15 cellular contexts compared by ENCODE assay signal in genomic region chr2:108139521-108139920, GRCh38.
DNase-seq lines count a peak whose midpoint lies in the region; ATAC-seq, FAIRE-seq and TF ChIP-seq lines count a peak whose summit lies in the region.
"Had no signal": no experiment of that assay in that cellular context is flagged by ENCODE, and none has a peak within 500 bp of the region (broad histone marks: within the 10 kb centered on the region; RNA-seq: fewer than 3 reads in every experiment).

No MANE protein-coding gene starts in this region.

- no peak for TF ChIP-seq CTCF in astrocyte of the cerebellum (IDR thresholded peaks at IDR 0.05; ENCODE audit: low read depth, low read length, missing control alignments)

- DNase-seq in ELR (ENCODE audit: low read depth), result peak; percentile 39
- DNase-seq in LoVo (ENCODE audit: low spot score), result peak; percentile 18
- DNase-seq in astrocyte of the cerebellum (ENCODE audit: low read depth), result peak; percentile 23
- DNase-seq in kidney glomerular epithelial cell (lab: John Stamatoyannopoulos, UW), result peak; percentile 25
- no peak for DNase-seq in GM12892 (ENCODE audit: insufficient read length)
- DNase-seq: activated CD4-positive, alpha-beta T cell treated with anti-CD3 and anti-CD28 coated beads, Interleukin-2, amount 50 U/mL, for 4 hours; head of caudate nucleus; NCI-H526; stimulated activated CD4-positive, alpha-beta T cell treated with anti-CD3 and anti-CD28 coated beads, Interleukin-2, amount 100 ng/mL, for 24 hours; stimulated activated naive B cell treated with anti-CD40 and anti-IgM and Interleukin-4, amounts not matched to agents 10 μg/mL and 1 μg/mL and 100 μg/mL, for 72 hours; T-cell had no signal

- no peak overlapping the region for H3K4me3 ChIP-seq in astrocyte of the cerebellum (ENCODE audit: low read depth, low read length)
- H3K4me3 ChIP-seq: lung had no signal

- no peak for TF ChIP-seq POLR2A in GM12892 (IDR thresholded peaks at IDR 0.05; ENCODE audit: low read depth, low read length)

- FAIRE-seq in GM12892 (lab: Jason Lieb, UNC), result no peak

- in situ Hi-C loops in astrocyte of the cerebellum (cut with HindIII; ENCODE audit: low sequenced_read_pairs), result no loop called here

- ATAC-seq in GM18520 (IDR thresholded peaks at IDR 0.05; ENCODE audit: unreplicated experiment), result no peak
- no peak for ATAC-seq in HG02571 (IDR thresholded peaks at IDR 0.05; ENCODE audit: unreplicated experiment)
- no peak for ATAC-seq in HG03439 (IDR thresholded peaks at IDR 0.05; ENCODE audit: unreplicated experiment)
- ATAC-seq: stimulated activated naive B cell treated with anti-CD40 and anti-IgM and Interleukin-4, amounts not matched to agents 10 μg/mL and 1 μg/mL and 100 μg/mL, for 72 hours; T-cell had no signal
